34 cellular contexts compared by ENCODE assay signal in the genomic region with DNA sequence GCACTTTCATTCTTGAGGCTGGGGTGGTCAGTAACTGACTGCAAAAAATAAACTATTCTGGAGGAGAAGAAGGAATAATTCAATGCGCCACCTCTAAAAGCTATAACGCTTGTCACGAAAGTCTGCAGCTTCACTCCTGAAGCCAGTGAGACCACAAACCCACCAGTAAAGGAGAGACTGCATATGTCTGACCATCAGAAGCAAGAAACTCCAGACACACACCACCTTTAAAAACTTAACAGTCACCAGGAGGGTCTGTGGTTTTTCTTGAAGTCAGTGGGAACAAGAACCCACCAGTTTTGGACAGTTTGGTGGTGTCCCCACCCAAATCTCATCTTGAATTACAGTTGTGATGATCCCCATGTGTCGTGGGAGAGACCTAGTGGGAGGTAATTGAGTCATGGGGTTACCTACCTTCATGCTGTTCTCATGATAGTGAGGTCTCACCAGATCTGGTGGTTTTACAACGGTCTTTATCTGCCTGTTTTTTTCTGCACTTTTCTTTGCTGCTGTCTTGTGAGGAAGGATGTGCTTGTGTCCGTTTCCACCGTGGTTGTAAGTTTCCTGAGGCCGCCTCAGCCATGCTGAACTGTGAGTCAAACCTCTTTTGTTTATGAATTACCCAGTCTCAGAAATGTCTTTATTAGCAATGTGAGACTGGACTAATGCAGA.
"Had no signal": no experiment of that assay in that cellular context is flagged by ENCODE, and none has a peak within 500 bp of the region (broad histone marks: within the 10 kb centered on the region; RNA-seq: fewer than 3 reads in every experiment).

No MANE protein-coding gene starts in this region.

- ATAC-seq: activated T-cell treated with anti-CD3 and anti-CD28 coated beads, Interleukin-2, amount 50 U/mL, for 72 hours; body of pancreas; PC-3 had no signal

- H3K36me3 ChIP-seq: breast epithelium, Peyer's patch, SJSA1 had no signal

- DNase-seq: activated B cell treated with CpG ODN at 0.5 μM for 24 hours; activated CD4-positive, alpha-beta memory T cell treated with anti-CD3 and anti-CD28 coated beads, Interleukin-2, amount 10 ng/mL, durations not matched to agents 7 days and 5 days; activated CD4-positive, alpha-beta T cell treated with anti-CD3 and anti-CD28 coated beads for 48 hours; activated CD4-positive, CD25-positive, alpha-beta regulatory T cell treated with anti-CD3 and anti-CD28 coated beads, Interleukin-2, amount 50 U/mL, for 72 hours; activated gamma-delta T cell; activated naive CD4-positive, alpha-beta T cell treated with Interleukin-2 at 50 U/mL for 16 hours; activated T-cell treated with anti-CD3 and anti-CD28 coated beads, Interleukin-2, amount 50 U/mL, for 1 hour; activated T-cell treated with anti-CD3 and anti-CD28 coated beads, Interleukin-2, amount 50 U/mL, for 72 hours; amniotic stem cell; body of pancreas; MM.1S; MV-4-11; NCI-H1092; NCI-H1436 treated with DMSO at 0.1 percent for 48 hours; NCI-H1694 treated with DMSO at 0.1 percent for 48 hours; NCI-H2029; NCI-H2107; NCI-H2171; NCI-H510A; NCI-H526; NCI-H748 treated with DMSO at 0.1 percent for 48 hours; NK-92 treated with Interleukin-12 subunit alpha and Interleukin-12 subunit beta, amount 100 ng/mL, for 24 hours; PC-3; Peyer's patch; RPMI8226; SHP77 treated with DMSO at 0.1 percent for 48 hours; SK-N-SH; T-helper 9 cell had no signal

- H3K27me3 ChIP-seq: body of pancreas, breast epithelium, Peyer's patch, SJSA1 had no signal

- H3K4me3 ChIP-seq: body of pancreas, breast epithelium, Peyer's patch, SJSA1 had no signal

- H3K27me3 Mint-ChIP-seq: activated B cell treated with CpG ODN at 0.5 μM for 24 hours; activated CD4-positive, alpha-beta memory T cell treated with anti-CD3 and anti-CD28 coated beads, Interleukin-2, amount 10 ng/mL, durations not matched to agents 7 days and 5 days; activated naive CD4-positive, alpha-beta T cell treated with anti-CD3 and anti-CD28 coated beads, Interleukin-2, amount 50 U/mL, for 24 hours had no signal

- H3K9me3 Mint-ChIP-seq: activated naive CD4-positive, alpha-beta T cell treated with anti-CD3 and anti-CD28 coated beads, Interleukin-2, amount 50 U/mL, for 24 hours had no signal

- H3K27ac Mint-ChIP-seq: activated B cell treated with CpG ODN at 0.5 μM for 24 hours; activated CD4-positive, alpha-beta memory T cell treated with anti-CD3 and anti-CD28 coated beads, Interleukin-2, amount 10 ng/mL, durations not matched to agents 7 days and 5 days; activated naive CD4-positive, alpha-beta T cell treated with anti-CD3 and anti-CD28 coated beads, Interleukin-2, amount 50 U/mL, for 24 hours; activated T-cell treated with anti-CD3 and anti-CD28 coated beads, Interleukin-2, amount 50 U/mL, for 72 hours; activated T-helper 2 cell treated with anti-CD3 and anti-CD28 coated beads, Interferon-gamma antibody, Interleukin-2, Interleukin-4, amounts not matched to agents 10 μg/mL and 5 μg/mL and 100 μg/mL, durations not matched to agents 14 hours and 24 hours and 36 hours had no signal

- H3K4me1 ChIP-seq: breast epithelium, SJSA1 had no signal

- H3K27ac ChIP-seq: body of pancreas, breast epithelium, KMS-11, Peyer's patch, SJSA1, VCaP had no signal

- H3K4me2 ChIP-seq: KMS-11, SK-N-SH had no signal

- H3K9me3 ChIP-seq: body of pancreas, breast epithelium, Peyer's patch, SJSA1, SK-N-SH had no signal

- H3K9ac ChIP-seq: KMS-11, SK-N-SH had no signal

- H3K4me3 Mint-ChIP-seq: activated B cell treated with CpG ODN at 0.5 μM for 24 hours; activated CD4-positive, alpha-beta memory T cell treated with anti-CD3 and anti-CD28 coated beads, Interleukin-2, amount 10 ng/mL, durations not matched to agents 7 days and 5 days; activated naive CD4-positive, alpha-beta T cell treated with anti-CD3 and anti-CD28 coated beads, Interleukin-2, amount 50 U/mL, for 24 hours; activated T-cell treated with anti-CD3 and anti-CD28 coated beads, Interleukin-2, amount 50 U/mL, for 72 hours had no signal
